Comparison of ENCODE assay signal across 17 cellular contexts in the genomic region with DNA sequence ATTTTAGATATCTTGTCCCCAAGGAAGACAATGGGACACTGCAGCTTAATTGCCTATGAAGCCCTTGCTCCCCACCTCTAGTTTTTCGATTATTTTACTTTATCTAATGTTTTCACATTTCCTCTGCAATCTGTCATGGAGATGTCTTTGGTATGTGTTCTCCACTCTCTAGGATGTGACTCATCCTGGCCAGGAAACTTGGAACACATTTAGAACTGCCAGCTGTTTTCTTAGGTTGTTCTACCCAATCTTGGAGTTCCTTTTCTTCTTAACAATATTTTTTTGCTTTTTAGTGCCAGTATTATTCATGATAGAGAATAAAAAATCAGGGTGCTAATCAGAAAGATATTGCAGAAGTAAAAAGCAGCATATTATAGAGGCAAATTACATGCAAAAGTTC.
A peak's percentile ranks its signal among the peaks of the same experiment; 100 is the strongest.
DNase-seq lines count a peak whose midpoint lies in the region; ATAC-seq and TF ChIP-seq lines count a peak whose summit lies in the region.
"Had no signal": no experiment of that assay in that cellular context is flagged by ENCODE, and none has a peak within 500 bp of the region (broad histone marks: within the 10 kb centered on the region; RNA-seq: fewer than 3 reads in every experiment).

No MANE protein-coding gene starts in this region.

- POLR2A ChIA-PET in SK-N-SH (lab: Yijun Ruan, JAX): no interaction called here

- WGBS in SK-N-SH (ENCODE audit: low lambda C conversion rate): 0% methylated on average over 1 of the region's 1 CpG

- H3F3A ChIP-seq in SK-N-SH (replicated peaks; ENCODE audit: insufficient read depth): peaks cover 11% of the 10 kb centered on the region

- CTCF ChIA-PET in SK-N-SH (lab: Yijun Ruan, JAX): no interaction called here

- no peaks in the 10 kb centered on the region for H4K20me1 ChIP-seq in SK-N-SH (ENCODE audit: insufficient read depth)

- H3K9me3 ChIP-seq in SK-N-SH: no peaks in the 10 kb centered on the region
- H3K9me3 ChIP-seq: body of pancreas, neutrophil had no signal

- no peaks in the 10 kb centered on the region for H3K27me3 ChIP-seq in SK-N-SH (ENCODE audit: insufficient read depth)
- H3K27me3 ChIP-seq: body of pancreas, neutrophil had no signal

- H3K9ac ChIP-seq in SK-N-SH: no peak overlapping the region

- H2AFZ ChIP-seq in SK-N-SH (ENCODE audit: low read depth): no peak overlapping the region

- H3K4me2 ChIP-seq in SK-N-SH: peak overlapping the region; percentile 44; the same call in 1 of the 2 replicates

- no peak for TF ChIP-seq RAD21 in SK-N-SH (IDR thresholded peaks at IDR 0.05; ENCODE audit: low read length)

- H3K27ac ChIP-seq in SK-N-SH (ENCODE audit: low read depth in 2 of 2, low read length in 1 of 2): peak overlapping the region; percentile 16 to 59; a peak in 3 of 4 replicates
- H3K27ac ChIP-seq: body of pancreas, neutrophil, WERI-Rb-1 had no signal

- peaks cover 0 to 4% of the 10 kb centered on the region in 2 experiments; a peak in 1 of 4 replicates for H3K4me1 ChIP-seq in SK-N-SH (ENCODE audit: control insufficient read depth in 1 of 2, insufficient read depth in 2 of 2, low read depth in 1 of 2, low read length in 1 of 2)
- H3K4me1 ChIP-seq: body of pancreas had no signal

- TF ChIP-seq EP300 in SK-N-SH (IDR thresholded peaks at IDR 0.05; ENCODE audit: borderline replicate concordance in 1 of 2, low read depth in 1 of 2, low read length in 1 of 2): peak in 1 of 2 experiments; percentile 43; a peak in 1 of 4 replicates

- H3K9me2 ChIP-seq in SK-N-SH: no peaks in the 10 kb centered on the region

- H3K36me3 ChIP-seq in SK-N-SH (replicated peaks in 1 of 2; ENCODE audit: control insufficient read depth in 1 of 2, insufficient read depth in 2 of 2, low read length in 1 of 2): no peaks in the 10 kb centered on the region
- H3K36me3 ChIP-seq: neutrophil, WERI-Rb-1 had no signal

- TF ChIP-seq CTCF in SK-N-SH (IDR thresholded peaks at IDR 0.05) (no peak), fibroblast of the aortic adventitia (IDR thresholded peaks at IDR 0.05; ENCODE audit: insufficient read depth, low read length) (no peak)

- no peaks in the 10 kb centered on the region for H3K79me2 ChIP-seq in SK-N-SH (ENCODE audit: insufficient read depth)

- ATAC-seq in GM21528 (IDR thresholded peaks at IDR 0.05; ENCODE audit: low FRiP score, unreplicated experiment) (no peak), HG02970 (IDR thresholded peaks at IDR 0.05; ENCODE audit: low FRiP score, unreplicated experiment) (no peak)
- ATAC-seq: body of pancreas; HCT116; stimulated activated naive CD8-positive, alpha-beta T cell treated with anti-CD3 and anti-CD28 coated beads, Interleukin-15, Interleukin-2, amounts not matched to agents 100 U/mL and 50 U/mL, for 24 hours had no signal

- DNase-seq in GM03348 (ENCODE audit: low spot score): peak; percentile 87
- DNase-seq in SK-N-SH: no peak
- peak; percentile 81 for DNase-seq in fibroblast of the aortic adventitia (ENCODE audit: low read depth)
- peak; percentile 92 for DNase-seq in pulmonary artery endothelial cell (ENCODE audit: low read depth, low spot score)
- no peak for DNase-seq in activated CD8-positive, alpha-beta memory T cell treated with anti-CD3 and anti-CD28 coated beads, Interleukin-2, amount 50 U/mL, for 4 hours
- no peak for DNase-seq in NAMALWA (ENCODE audit: low spot score)
- DNase-seq: activated T-cell treated with anti-CD3 and anti-CD28 coated beads, Interleukin-2, amount 50 U/mL, for 1 hour; body of pancreas; kidney glomerular epithelial cell; SHP77 treated with DMSO at 0.1 percent for 48 hours; stimulated activated CD4-positive, alpha-beta T cell treated with anti-CD3 and anti-CD28 coated beads, Interleukin-2, amount 100 ng/mL, for 48 hours; stimulated activated naive CD8-positive, alpha-beta T cell treated with anti-CD3 and anti-CD28 coated beads, Interleukin-15, Interleukin-2, amounts not matched to agents 100 U/mL and 50 U/mL, for 24 hours; WERI-Rb-1 had no signal

- H3K4me3 ChIP-seq in SK-N-SH (ENCODE audit: low read depth in 2 of 2, low read length in 1 of 2) (no peak overlapping the region), fibroblast of the aortic adventitia (ENCODE audit: low read depth, low read length) (no peak overlapping the region)
- H3K4me3 ChIP-seq: body of pancreas had no signal

TF ChIP-seq in SK-N-SH, 30 proteins besides CTCF, POLR2A, EP300 and RAD21:
- no peak for TF ChIP-seq ELF1 (IDR thresholded peaks at IDR 0.05)
- TF ChIP-seq TCF12 (IDR thresholded peaks at IDR 0.05): peak; percentile 81
- TF ChIP-seq JUND (IDR thresholded peaks at IDR 0.05): peak; percentile 55; the same call in 1 of the 2 replicates
- TF ChIP-seq, protein P1, sequence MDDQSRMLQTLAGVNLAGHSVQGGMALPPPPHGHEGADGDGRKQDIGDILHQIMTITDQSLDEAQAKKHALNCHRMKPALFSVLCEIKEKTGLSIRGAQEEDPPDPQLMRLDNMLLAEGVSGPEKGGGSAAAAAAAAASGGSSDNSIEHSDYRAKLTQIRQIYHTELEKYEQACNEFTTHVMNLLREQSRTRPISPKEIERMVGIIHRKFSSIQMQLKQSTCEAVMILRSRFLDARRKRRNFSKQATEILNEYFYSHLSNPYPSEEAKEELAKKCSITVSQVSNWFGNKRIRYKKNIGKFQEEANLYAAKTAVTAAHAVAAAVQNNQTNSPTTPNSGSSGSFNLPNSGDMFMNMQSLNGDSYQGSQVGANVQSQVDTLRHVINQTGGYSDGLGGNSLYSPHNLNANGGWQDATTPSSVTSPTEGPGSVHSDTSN (IDR thresholded peaks at IDR 0.05): peak; percentile 68
- TF ChIP-seq MEF2A (IDR thresholded peaks at IDR 0.05; ENCODE audit: borderline replicate concordance, low read depth): no peak
- TF ChIP-seq, protein P2, sequence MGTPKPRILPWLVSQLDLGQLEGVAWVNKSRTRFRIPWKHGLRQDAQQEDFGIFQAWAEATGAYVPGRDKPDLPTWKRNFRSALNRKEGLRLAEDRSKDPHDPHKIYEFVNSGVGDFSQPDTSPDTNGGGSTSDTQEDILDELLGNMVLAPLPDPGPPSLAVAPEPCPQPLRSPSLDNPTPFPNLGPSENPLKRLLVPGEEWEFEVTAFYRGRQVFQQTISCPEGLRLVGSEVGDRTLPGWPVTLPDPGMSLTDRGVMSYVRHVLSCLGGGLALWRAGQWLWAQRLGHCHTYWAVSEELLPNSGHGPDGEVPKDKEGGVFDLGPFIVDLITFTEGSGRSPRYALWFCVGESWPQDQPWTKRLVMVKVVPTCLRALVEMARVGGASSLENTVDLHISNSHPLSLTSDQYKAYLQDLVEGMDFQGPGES (IDR thresholded peaks at IDR 0.05; ENCODE audit: low read depth, low read length): no peak
- no peak for TF ChIP-seq RXRA (IDR thresholded peaks at IDR 0.05; ENCODE audit: borderline replicate concordance, low read depth)
- peak; percentile 55; the same call in 1 of the 2 replicates for TF ChIP-seq FOSL2 (IDR thresholded peaks at IDR 0.05; ENCODE audit: borderline replicate concordance, low read depth)
- no peak for TF ChIP-seq RCOR1 (IDR thresholded peaks at IDR 0.05; ENCODE audit: low read length)
- TF ChIP-seq NFIC (IDR thresholded peaks at IDR 0.05; ENCODE audit: borderline replicate concordance): peak; percentile 39; the same call in 1 of the 2 replicates

Comparison
In these comparisons a context has a peak if more than half of its experiments do, and no peak if none do; other contexts are left out.
1. DNase-seq: peak in GM03348 (single experiment), fibroblast of the aortic adventitia (single experiment) and pulmonary artery endothelial cell (single experiment); none in SK-N-SH (single experiment), activated CD8-positive, alpha-beta memory T cell treated with anti-CD3 and anti-CD28 coated beads, Interleukin-2, amount 50 U/mL, for 4 hours (single experiment) and NAMALWA (single experiment).